10 cellular contexts compared by ENCODE assay signal in genomic region chr11:10805741-10806140, GRCh38. TPM values are rescaled to one million over a fixed set of nuclear protein-coding genes. Genes with fewer than 3 reads are reported as not detected.
DNase-seq lines count a peak whose midpoint lies in the region; ATAC-seq, FAIRE-seq and TF ChIP-seq lines count a peak whose summit lies in the region.
"Had no signal": no experiment of that assay in that cellular context is flagged by ENCODE, and none has a peak within 500 bp of the region (broad histone marks: within the 10 kb centered on the region; RNA-seq: fewer than 3 reads in every experiment).

No MANE protein-coding gene starts in this region.

- H3K27ac Mint-ChIP-seq in CD8-positive, alpha-beta memory T cell = peak overlapping the region; percentile 41 to 93 (median 64)
- peak overlapping the region; percentile 57 for H3K27ac Mint-ChIP-seq in endodermal cell
- peak overlapping the region; percentile 53 for H3K27ac Mint-ChIP-seq in osteocyte (ENCODE audit: unreplicated experiment)

- H3K4me1 Mint-ChIP-seq in CD8-positive, alpha-beta memory T cell = peaks cover 60 to 77% (median 76%) of the 10 kb centered on the region in 3 donors
- H3K4me1 Mint-ChIP-seq in endodermal cell (peaks cover 33% of the 10 kb centered on the region), osteocyte (ENCODE audit: unreplicated experiment) (peaks cover 50% of the 10 kb centered on the region)

- no peaks in the 10 kb centered on the region for H3K27me3 Mint-ChIP-seq in CD8-positive, alpha-beta memory T cell
- H3K27me3 Mint-ChIP-seq in endodermal cell (ENCODE audit: insufficient read depth) (no peaks in the 10 kb centered on the region), osteocyte (ENCODE audit: unreplicated experiment) (no peaks in the 10 kb centered on the region)

- no peak for FAIRE-seq in kidney (lab: Jason Lieb, UNC)
- FAIRE-seq: G401.6 had no signal

- H3K27me3 ChIP-seq in CD8-positive, alpha-beta memory T cell (ENCODE audit: insufficient read depth, low read length, poor library complexity, severe bottlenecking) = no peaks in the 10 kb centered on the region
- H3K27me3 ChIP-seq in Panc1 (ENCODE audit: control insufficient read depth, insufficient read depth, low read length) = no peaks in the 10 kb centered on the region
- no peaks in the 10 kb centered on the region for H3K27me3 ChIP-seq in endodermal cell (ENCODE audit: control insufficient read depth, insufficient read depth, low read length, poor library complexity, severe bottlenecking)
- H3K27me3 ChIP-seq: stomach had no signal

- H3K36me3 ChIP-seq in CD8-positive, alpha-beta memory T cell (ENCODE audit: insufficient read depth, low read length) = peaks cover 64% of the 10 kb centered on the region
- H3K36me3 ChIP-seq in Panc1 (ENCODE audit: control insufficient read depth, insufficient read depth, low read length) = peaks cover 69% of the 10 kb centered on the region
- H3K36me3 ChIP-seq in endodermal cell (ENCODE audit: control insufficient read depth, insufficient read depth, low read length) = peaks cover 69% of the 10 kb centered on the region
- peaks cover 51 to 62% of the 10 kb centered on the region in 2 donors for H3K36me3 ChIP-seq in kidney (ENCODE audit: control insufficient read depth in 1 of 2, insufficient read depth in 2 of 2, low read length in 2 of 2)

- no peak overlapping the region for H3K27ac ChIP-seq in CD8-positive, alpha-beta memory T cell (ENCODE audit: low read depth, low read length)
- H3K27ac ChIP-seq in Panc1 (ENCODE audit: low read length) (peak overlapping the region; percentile 96), endodermal cell (ENCODE audit: low read depth, low read length) (no peak overlapping the region), kidney (ENCODE audit: low read depth in 2 of 2, low read length in 2 of 2) (no peak overlapping the region)

- H3K36me3 Mint-ChIP-seq in CD8-positive, alpha-beta memory T cell = peaks cover 34 to 86% (median 35%) of the 10 kb centered on the region in 3 donors
- H3K36me3 Mint-ChIP-seq in endodermal cell (ENCODE audit: low read depth) = peaks cover 73% of the 10 kb centered on the region
- H3K36me3 Mint-ChIP-seq in osteocyte (ENCODE audit: unreplicated experiment) = peaks cover 67% of the 10 kb centered on the region

- H3K4me3 ChIP-seq in CD8-positive, alpha-beta memory T cell (ENCODE audit: low read length) = peak overlapping the region; percentile 18
- H3K4me3 ChIP-seq in Panc1 (ENCODE audit: low read depth in 2 of 2, low read length in 2 of 2) (peak overlapping the region; percentile 83 to 86), endodermal cell (ENCODE audit: low read length) (peak overlapping the region; percentile 97), kidney (ENCODE audit: low read length in 2 of 2) (peak overlapping the region in 1 of 2 donors; percentile 21)

- H3K9me3 Mint-ChIP-seq in CD8-positive, alpha-beta memory T cell = no peaks in the 10 kb centered on the region
- H3K9me3 Mint-ChIP-seq in endodermal cell (no peaks in the 10 kb centered on the region), osteocyte (ENCODE audit: unreplicated experiment) (no peaks in the 10 kb centered on the region)

- CTCF ChIA-PET in CD8-positive, alpha-beta memory T cell (lab: Charles Lee) = interaction anchor here (2.1 kb wide), 1 partner anchor 12 kb away, joined by 8 read pairs; no protein-coding TSS in a partner anchor
- CTCF ChIA-PET in Panc1 (lab: Charles Lee) = no interaction called here

- no TSS peak for BruUV-seq in Panc1 (replicated peaks; lab: Mats Ljungman, UMichigan)

- in situ Hi-C loops in Panc1 (cut with HindIII; ENCODE audit: low pct_unique_long_range_greater_than_20kb, low sequenced_read_pairs) = no loop called here

- H3K9me3 ChIP-seq in CD8-positive, alpha-beta memory T cell (ENCODE audit: low read length) = no peaks in the 10 kb centered on the region
- no peaks in the 10 kb centered on the region for H3K9me3 ChIP-seq in Panc1 (ENCODE audit: control insufficient read depth, insufficient read depth, low read depth, low read length)
- H3K9me3 ChIP-seq in endodermal cell (ENCODE audit: control insufficient read depth, low read length) = no peaks in the 10 kb centered on the region
- no peaks in the 10 kb centered on the region for H3K9me3 ChIP-seq in kidney (ENCODE audit: control insufficient read depth in 1 of 2, low read length in 2 of 2)
- H3K9me3 ChIP-seq: stomach had no signal

- TF ChIP-seq CTCF in Panc1 (IDR thresholded peaks at IDR 0.05) (no peak), endodermal cell (conservative IDR thresholded peaks at IDR 0.05) (no peak), osteocyte (IDR thresholded peaks at IDR 0.05) (no peak), kidney (IDR thresholded peaks at IDR 0.05; ENCODE audit: borderline replicate concordance, extremely low read depth, insufficient read depth) (no peak)

- 95% methylated on average over 8 of the region's 8 CpGs for WGBS in endodermal cell (ENCODE audit: insufficient coverage in 1 of 2, insufficient read length in 1 of 2), 2 experiments

- ATAC-seq in Panc1 (no peak), left lobe of liver (no peak), HG03571 (IDR thresholded peaks at IDR 0.05; ENCODE audit: unreplicated experiment) (no peak)

- peaks cover 71% of the 10 kb centered on the region for H3K4me1 ChIP-seq in CD8-positive, alpha-beta memory T cell (ENCODE audit: insufficient read depth, low read length)
- H3K4me1 ChIP-seq in Panc1 (ENCODE audit: control insufficient read depth, insufficient read depth, low read length) (peaks cover 54% of the 10 kb centered on the region), endodermal cell (ENCODE audit: control insufficient read depth, insufficient read depth, low read length) (peaks cover 3% of the 10 kb centered on the region), kidney (ENCODE audit: control insufficient read depth in 1 of 2, insufficient read depth in 1 of 2, low read depth in 1 of 2, low read length in 2 of 2) (peaks cover 11 to 14% of the 10 kb centered on the region in 2 donors)

- intact Hi-C loops in Panc1 (cut with micrococcal nuclease; ENCODE audit: unreplicated experiment) = loop anchor here (5.0 kb wide), 2 partner anchors 52 to 122 kb away; partner anchors contain the start of gene ZBED5
- intact Hi-C loops in kidney (cut with DNase I) = loop anchor here (10.0 kb wide), 1 partner anchor 49 kb away; the partner anchor contains the start of gene ZBED5

- peak overlapping the region in 6 of 7 donors; percentile 21 to 100 (median 59) for H3K4me3 Mint-ChIP-seq in CD8-positive, alpha-beta memory T cell
- H3K4me3 Mint-ChIP-seq in endodermal cell (peak overlapping the region; percentile 96), osteocyte (ENCODE audit: unreplicated experiment) (peak overlapping the region; percentile 18)

- no peak for DNase-seq in CD8-positive, alpha-beta memory T cell
- DNase-seq in Panc1 (ENCODE audit: low read depth, low spot score) = no peak
- no peak for DNase-seq in endodermal cell
- no peak for DNase-seq in osteocyte (ENCODE audit: extremely low spot score, unreplicated experiment)
- no peak for DNase-seq in left lobe of liver (ENCODE audit: low spot score)
- no peak for DNase-seq in kidney
- DNase-seq: Right ventricle myocardium superior, stomach had no signal

- POLR2A ChIA-PET in CD8-positive, alpha-beta memory T cell (lab: Charles Lee) = interaction anchor here (0.9 to 4.9 kb wide), 3 partner anchors 8 to 351 kb away, joined by 4 to 248 read pairs (median 49); partner anchors contain the start of genes AMPD3 and ZBED5
- POLR2A ChIA-PET in Panc1 (lab: Charles Lee) = interaction anchor here (0.7 kb wide), 1 partner anchor 108 kb away, joined by 3 read pairs; no protein-coding TSS in a partner anchor

- H3K9ac ChIP-seq in endodermal cell (ENCODE audit: extremely low read depth, low read length, poor library complexity, severe bottlenecking) (no peak overlapping the region), kidney (ENCODE audit: low read length in 2 of 2) (no peak overlapping the region)

RNA-seq across cellular contexts. Expression of gene EIF4G2, which starts 3.0 kb away (rescaled TPM):
- total RNA-seq in CD8-positive, alpha-beta memory T cell = 1,000 to 10,000 TPM; 1,516 to 1,609 TPM
- polyA plus RNA-seq in CD8-positive, alpha-beta memory T cell = 547 TPM
- total RNA-seq in Panc1 (2021; ENCODE audit: unreplicated experiment) (2,422 TPM), endodermal cell (1,000 to 10,000 TPM in 1 of 2 donors, 100 to 1,000 TPM in 1; 753 to 1,007 TPM), osteocyte (966 and 977 TPM in 2 replicates), left lobe of liver (318 TPM), kidney (716 TPM)
- 1,612 TPM for polyA plus RNA-seq in Panc1 (2012; ENCODE audit: insufficient read length)
- polyA plus RNA-seq in endodermal cell (2013, experiment 1 of 2) = 784 TPM
- polyA plus RNA-seq in endodermal cell (2013, experiment 2 of 2) = 809 TPM
- 238 TPM for polyA plus RNA-seq in kidney (ENCODE audit: insufficient read depth, low read depth, low replicate concordance)

RNA-seq across cellular contexts. Expression of gene ZBED5, which starts 52.1 kb away (rescaled TPM):
- 10 to 100 TPM; 45.7 to 51.9 TPM for total RNA-seq in CD8-positive, alpha-beta memory T cell
- 15.1 TPM for polyA plus RNA-seq in CD8-positive, alpha-beta memory T cell
- total RNA-seq in Panc1 (2021; ENCODE audit: unreplicated experiment) = 114 TPM
- 59.1 TPM for polyA plus RNA-seq in Panc1 (2012; ENCODE audit: insufficient read length)
- 10 to 100 TPM; 51.6 to 57.8 TPM for total RNA-seq in endodermal cell
- 89.5 TPM for polyA plus RNA-seq in endodermal cell (2013, experiment 1 of 2)
- 88.8 TPM for polyA plus RNA-seq in endodermal cell (2013, experiment 2 of 2)
- total RNA-seq in osteocyte = 48.0 and 48.6 TPM in 2 replicates
- 7.1 TPM for total RNA-seq in left lobe of liver
- 59.7 TPM for total RNA-seq in kidney
- 25.2 TPM for polyA plus RNA-seq in kidney (ENCODE audit: insufficient read depth, low read depth, low replicate concordance)

RNA-seq across cellular contexts. Expression of gene CTR9, which starts 54.7 kb away (rescaled TPM):
- 10 to 100 TPM; 49.9 to 60.8 TPM for total RNA-seq in CD8-positive, alpha-beta memory T cell
- polyA plus RNA-seq in CD8-positive, alpha-beta memory T cell = 57.9 TPM
- total RNA-seq in Panc1 (2021; ENCODE audit: unreplicated experiment) = 60.1 TPM
- 39.6 TPM for polyA plus RNA-seq in Panc1 (2012; ENCODE audit: insufficient read length)
- 10 to 100 TPM; 32.7 to 37.5 TPM for total RNA-seq in endodermal cell
- polyA plus RNA-seq in endodermal cell (2013, experiment 1 of 2) = 37.6 TPM
- polyA plus RNA-seq in endodermal cell (2013, experiment 2 of 2) = 34.5 TPM
- 27.7 and 28.0 TPM in 2 replicates for total RNA-seq in osteocyte
- 16.1 TPM for total RNA-seq in left lobe of liver
- total RNA-seq in kidney = 33.3 TPM
- 16.7 TPM for polyA plus RNA-seq in kidney (ENCODE audit: insufficient read depth, low read depth, low replicate concordance)

Comparison
In these comparisons a context has a peak if more than half of its experiments do, and no peak if none do; other contexts are left out.
1. H3K4me3 Mint-ChIP-seq: peak in every context shown above with its lines; median percentile 96 in endodermal cell; 59 in CD8-positive, alpha-beta memory T cell; 18 in osteocyte.